Comparison of ENCODE assay signal across 9 cellular contexts in genomic region chr3:143121240-143122088, GRCh38. TPM values are rescaled to one million over a fixed set of nuclear protein-coding genes. Genes with fewer than 3 reads are reported as not detected.
DNase-seq lines count a peak whose midpoint lies in the region; ATAC-seq and TF ChIP-seq lines count a peak whose summit lies in the region.
"Had no signal": no experiment of that assay in that cellular context is flagged by ENCODE, and none has a peak within 500 bp of the region (broad histone marks: within the 10 kb centered on the region; RNA-seq: fewer than 3 reads in every experiment).

No MANE protein-coding gene starts in this region.

- TF ChIP-seq POLR2A in breast epithelium (IDR thresholded peaks at IDR 0.05): no peak

- DNase-seq in GM10266 (ENCODE audit: extremely low spot score) (peak; percentile 78), WERI-Rb-1 (peak; percentile 86), breast epithelium (ENCODE audit: low spot score in 2 of 2) (no peak), left kidney (ENCODE audit: low read depth, low spot score) (peak; percentile 83), SKM-1 (lab: John Stamatoyannopoulos, UW; ENCODE audit: unreplicated experiment) (no peak), ACHN (no peak)
- peak; percentile 61 to 75 for DNase-seq in stimulated activated CD4-positive, alpha-beta T cell treated with anti-CD3 and anti-CD28 coated beads, Interleukin-4, amount 100 ng/mL, for 4 hours

- peaks cover 0 to 8% of the 10 kb centered on the region in 2 donors for H3K4me1 ChIP-seq in breast epithelium

- in situ Hi-C loops in ACHN (cut with HindIII; ENCODE audit: low pct_ligation_motif_present, low pct_unique_long_range_greater_than_20kb, low sequenced_read_pairs): no loop called here

- H3K9me3 ChIP-seq in WERI-Rb-1 (ENCODE audit: severe bottlenecking) (no peaks in the 10 kb centered on the region), breast epithelium (no peaks in the 10 kb centered on the region)

- peak overlapping the region; percentile 64 for H3K4me3 ChIP-seq in WERI-Rb-1 (ENCODE audit: low read depth, low read length)
- H3K4me3 ChIP-seq in breast epithelium: peak overlapping the region; percentile 66 to 97 (median 68)

- H3K36me3 ChIP-seq in WERI-Rb-1 (no peaks in the 10 kb centered on the region), breast epithelium (no peaks in the 10 kb centered on the region)

- H3K27ac ChIP-seq in WERI-Rb-1: no peak overlapping the region
- H3K27ac ChIP-seq in breast epithelium: no peak overlapping the region
- H3K27ac ChIP-seq: epithelial cell of prostate had no signal

- intact Hi-C loops in breast epithelium (cut with DNase I; ENCODE audit: low total_unique reads): no loop called here

- peak; percentile 5 for ATAC-seq in HG02884 (IDR thresholded peaks at IDR 0.05; ENCODE audit: unreplicated experiment)

- peak; percentile 65 for TF ChIP-seq CTCF in GM10266 (IDR thresholded peaks at IDR 0.05; ENCODE audit: control insufficient read depth, insufficient read depth, low read depth, missing control alignments)
- peak; percentile 87 for TF ChIP-seq CTCF in WERI-Rb-1 (IDR thresholded peaks at IDR 0.05; ENCODE audit: low read depth, low read length)
- no peak for TF ChIP-seq CTCF in breast epithelium (IDR thresholded peaks at IDR 0.05)

- H3K27me3 ChIP-seq in WERI-Rb-1 (ENCODE audit: insufficient read depth, low read depth, severe bottlenecking) (peaks cover 43% of the 10 kb centered on the region), breast epithelium (peaks cover 0 to 3% of the 10 kb centered on the region in 2 donors)

RNA-seq across cellular contexts. Expression of gene CHST2, which starts 1.9 kb away (rescaled TPM):
- total RNA-seq in breast epithelium: 1 to 10 TPM; 3.0 to 6.9 (median 4.5) TPM

Comparison
In these comparisons a context has a peak if more than half of its experiments do, and no peak if none do; other contexts are left out.
1. DNase-seq: peak in GM10266 (single experiment), WERI-Rb-1 (single experiment), left kidney (single experiment) and stimulated activated CD4-positive, alpha-beta T cell treated with anti-CD3 and anti-CD28 coated beads, Interleukin-4, amount 100 ng/mL, for 4 hours (2 of 2); none in breast epithelium (0 of 2), SKM-1 (single experiment) and ACHN (single experiment).
2. CTCF ChIP-seq: peak in GM10266 (single experiment) and WERI-Rb-1 (single experiment); none in breast epithelium (0 of 3).